ENCODE assay signal across 9 cellular contexts in genomic region chr1:212470059-212470458, GRCh38. TPM values are rescaled to one million over a fixed set of nuclear protein-coding genes. Genes with fewer than 3 reads are reported as not detected.
A peak's percentile ranks its signal among the peaks of the same experiment; 100 is the strongest.
DNase-seq lines count a peak whose midpoint lies in the region; ATAC-seq, FAIRE-seq and TF ChIP-seq lines count a peak whose summit lies in the region.
"Had no signal": no experiment of that assay in that cellular context is flagged by ENCODE, and none has a peak within 500 bp of the region (broad histone marks: within the 10 kb centered on the region; RNA-seq: fewer than 3 reads in every experiment).

No MANE protein-coding gene starts in this region.

- no peak for TF ChIP-seq EP300 in K562 (IDR thresholded peaks at IDR 0.05; ENCODE audit: low read length)

- H3K79me2 ChIP-seq in K562 (ENCODE audit: control insufficient read depth, insufficient read depth, low read length), result no peaks in the 10 kb centered on the region

- H3K4me1 ChIP-seq in K562 (replicated peaks in 1 of 2; ENCODE audit: control insufficient read depth in 2 of 2, insufficient read depth in 2 of 2, low read length in 2 of 2) (peaks cover 0 to 9% of the 10 kb centered on the region in 2 experiments; a peak in 3 of 5 replicates), skeletal muscle tissue (ENCODE audit: control insufficient read depth in 3 of 3, insufficient read depth in 3 of 3, low read length in 3 of 3) (peaks cover 9 to 11% (median 10%) of the 10 kb centered on the region in 3 donors)

- ATAC-seq in K562 (0 out of 3 replicates have a peak, but pooled peaks have one; percentile 25), GM21619 (IDR thresholded peaks at IDR 0.05; ENCODE audit: unreplicated experiment) (no peak)

- H3K4me2 ChIP-seq in K562 (ENCODE audit: insufficient read depth, low read length), result no peak overlapping the region; the same call in 1 of the 2 replicates

- DNase-seq in GOT3 (lab: John Stamatoyannopoulos, UW), result peak; percentile 77
- no peak for DNase-seq in K562 (ENCODE audit: extremely low read depth in 1 of 4, low spot score in 3 of 4)
- DNase-seq in hypothalamus (lab: John Stamatoyannopoulos, UW), result peak in 50 of 51 donors; percentile 16 to 95 (median 80)
- no peak for DNase-seq in NCI-H69 (lab: John Stamatoyannopoulos, UW)
- no peak for DNase-seq in 8988T
- DNase-seq in stimulated activated CD4-positive, alpha-beta T cell treated with anti-CD3 and anti-CD28 coated beads, Interleukin-12 subunit alpha, Interleukin-12 subunit beta, amount 100 ng/mL, for 4 hours, result no peak
- DNase-seq: endodermal cell had no signal

- WGBS in K562 (ENCODE audit: insufficient coverage, low coverage, missing lambda C conversion rate), result 8% methylated on average over 15 of the region's 15 CpGs

- H3K36me3 ChIP-seq in K562 (ENCODE audit: control insufficient read depth, insufficient read depth, low read length) (no peaks in the 10 kb centered on the region), skeletal muscle tissue (ENCODE audit: control insufficient read depth in 3 of 3, insufficient read depth in 3 of 3, low read length in 3 of 3) (no peaks in the 10 kb centered on the region)

- TF ChIP-seq POLR2A in K562 (conservative IDR thresholded peaks at IDR 0.05), result no peak

- no peak overlapping the region for H3K4me3 ChIP-seq in K562
- peak overlapping the region; percentile 2 to 52 (median 34) for H3K4me3 ChIP-seq in skeletal muscle tissue (ENCODE audit: low read length in 3 of 3)

- intact Hi-C loops in K562 (cut with micrococcal nuclease), result loop anchor here (10.0 kb wide), 1 partner anchor 445 kb away; no protein-coding TSS in a partner anchor

- TF ChIP-seq RAD21 in K562 (CRISPR knock-in tag; conservative IDR thresholded peaks at IDR 0.05 in 1 of 2, IDR thresholded peaks at IDR 0.05 in 1 of 2), result no peak

- H3K27me3 ChIP-seq in K562 (ENCODE audit: control insufficient read depth in 2 of 2, insufficient read depth in 2 of 2, low read length in 2 of 2) (peaks cover 13 to 40% of the 10 kb centered on the region in 2 experiments; a peak in 4 of 5 replicates), skeletal muscle tissue (ENCODE audit: control insufficient read depth in 3 of 3, insufficient read depth in 3 of 3, low read length in 3 of 3) (no peaks in the 10 kb centered on the region)

- POLR2A ChIA-PET in K562 (lab: Yijun Ruan, JAX), result interaction anchor here (0.6 to 1.3 kb wide), 5 partner anchors 14 to 432 kb away, joined by 3 to 4 read pairs (median 3); partner anchors contain the start of gene ATF3

- CTCF ChIA-PET in K562 (lab: Yijun Ruan, JAX; ENCODE audit: low intra/inter-chr PET ratio), result no interaction called here

- peak overlapping the region in 1 of 2 experiments; percentile 54; a peak in 2 of 4 replicates for H3K9ac ChIP-seq in K562 (ENCODE audit: insufficient read depth in 1 of 2, low read depth in 2 of 2, low read length in 2 of 2)
- H3K9ac ChIP-seq in skeletal muscle tissue (ENCODE audit: low read depth in 1 of 3, low read length in 3 of 3), result peak overlapping the region in 2 of 3 donors; percentile 70 to 76

- no peaks in the 10 kb centered on the region; the same call in 1 of the 2 replicates for H4K20me1 ChIP-seq in K562 (replicated peaks; ENCODE audit: control insufficient read depth, insufficient read depth, low read length)

- in situ Hi-C loops in K562 (cut with MboI), result no loop called here

- no peak for TF ChIP-seq CTCF in K562 (IDR thresholded peaks at IDR 0.05 in 2 of 3, conservative IDR thresholded peaks at IDR 0.05 in 1 of 3; ENCODE audit: insufficient read depth in 2 of 3, low read depth in 1 of 3, low read length in 3 of 3)

- no peaks in the 10 kb centered on the region for H3K9me1 ChIP-seq in K562 (ENCODE audit: control insufficient read depth, insufficient read depth, low read length)

- H3K27ac ChIP-seq in K562 (ENCODE audit: extremely low read depth, low read depth, low read length) (no peak overlapping the region), skeletal muscle tissue (ENCODE audit: low read depth, low read length) (peak overlapping the region; percentile 77)

- FAIRE-seq in K562 (lab: Jason Lieb, UNC), result no peak

- no TSS peak for BruUV-seq in K562 (replicated peaks; lab: Mats Ljungman, UMichigan)

- no peak overlapping the region for H2AFZ ChIP-seq in K562 (ENCODE audit: low read depth, low read length)

- H3K9me3 ChIP-seq in K562 (replicated peaks; ENCODE audit: control insufficient read depth, insufficient read depth, low read depth, low read length) (no peaks in the 10 kb centered on the region), skeletal muscle tissue (ENCODE audit: control insufficient read depth in 3 of 3, low read length in 3 of 3) (no peaks in the 10 kb centered on the region)

TF ChIP-seq in K562, 482 proteins besides CTCF, POLR2A, EP300 and RAD21 (continues in another document):
- no peak for TF ChIP-seq TAF1 (IDR thresholded peaks at IDR 0.05; ENCODE audit: control insufficient read depth, extremely low read depth, insufficient read depth, low read length, severe bottlenecking)
- no peak for TF ChIP-seq AFF4 (CRISPR knock-in tag; IDR thresholded peaks at IDR 0.05)
- TF ChIP-seq TBP (optimal IDR thresholded peaks at IDR 0.05; ENCODE audit: low read depth, low read length), result no peak

RNA-seq across cellular contexts. Expression of gene NENF, which starts 37.3 kb away (rescaled TPM):
- total RNA-seq in K562 (2011; cell fraction: chromatin; rRNA removed; ENCODE audit: low replicate concordance), result 18.4 and 30.9 TPM in 2 replicates
- total RNA-seq in K562 (2011; cell fraction: nucleolus; rRNA removed), result 52.2 and 53.7 TPM in 2 replicates
- total RNA-seq in K562 (2011; cell fraction: nucleoplasm; rRNA removed), result 47.9 and 75.6 TPM in 2 replicates
- total RNA-seq in K562 (2014; rRNA removed) (97.3 and 100 TPM in 2 replicates), K562 (2014; rRNA removed; fragmentation: Illumina TruSeq; extraction: Trizol) (62.9 and 72.8 TPM in 2 replicates), K562 (2015; rRNA removed; fragmentation: Illumina TruSeq; extraction: Trizol) (51.0 and 55.1 TPM in 2 replicates), K562 (2021) (74.0 and 74.4 TPM in 2 replicates), skeletal muscle tissue (88.2 TPM)
- polyA plus RNA-seq in K562 (2011; rRNA removed) (87.6 and 92.4 TPM in 2 replicates), K562 (2014; fragmentation: Illumina TruSeq; extraction: Trizol) (53.4 and 59.9 TPM in 2 replicates), K562 (2014; fragmentation: Nextera tagmentation; extraction: Ambion mirVana) (10 to 100 TPM in 1 of 2 experiments, 1 to 10 TPM in 1; 6.1 to 11.4 TPM), K562 (2014; rRNA removed) (89.2 and 95.7 TPM in 2 replicates)
- 66.7 and 98.8 TPM in 2 replicates for polyA plus RNA-seq in K562 (2011; cell fraction: cytosol; rRNA removed)
- 32.2 and 37.6 TPM in 2 replicates for polyA plus RNA-seq in K562 (2011; cell fraction: nucleus; rRNA removed)
- 70.5 and 73.8 TPM in 2 replicates for polyA plus RNA-seq in K562 (2012)
- polyA minus RNA-seq in K562 (2011; rRNA and poly(A)+ RNA removed), result 20.8 and 22.7 TPM in 2 replicates
- polyA minus RNA-seq in K562 (2011; cell fraction: cytosol; rRNA and poly(A)+ RNA removed), result 15.7 and 18.1 TPM in 2 replicates
- 4.0 and 9.8 TPM in 2 replicates for polyA minus RNA-seq in K562 (2011; cell fraction: nucleus; rRNA and poly(A)+ RNA removed)

RNA-seq across cellular contexts. Expression of gene PACC1, which starts 55.4 kb away (rescaled TPM):
- 20.1 and 37.7 TPM in 2 replicates for total RNA-seq in K562 (2011; cell fraction: chromatin; rRNA removed; ENCODE audit: low replicate concordance)
- 34.2 and 37.6 TPM in 2 replicates for total RNA-seq in K562 (2011; cell fraction: nucleolus; rRNA removed)
- 23.3 and 27.4 TPM in 2 replicates for total RNA-seq in K562 (2011; cell fraction: nucleoplasm; rRNA removed)
- 10.2 and 19.9 TPM in 2 replicates for total RNA-seq in K562 (2014; rRNA removed)
- total RNA-seq in K562 (2014; rRNA removed; fragmentation: Illumina TruSeq; extraction: Trizol), result 17.7 and 19.3 TPM in 2 replicates
- total RNA-seq in K562 (2015; rRNA removed; fragmentation: Illumina TruSeq; extraction: Trizol), result 16.4 and 17.9 TPM in 2 replicates
- total RNA-seq in K562 (2021), result 14.7 and 18.1 TPM in 2 replicates
- 17.3 and 22.0 TPM in 2 replicates for polyA plus RNA-seq in K562 (2011; rRNA removed)
- 23.6 and 25.5 TPM in 2 replicates for polyA plus RNA-seq in K562 (2011; cell fraction: cytosol; rRNA removed)
- 22.9 and 24.1 TPM in 2 replicates for polyA plus RNA-seq in K562 (2011; cell fraction: nucleus; rRNA removed)
- 7.3 and 12.3 TPM in 2 replicates for polyA plus RNA-seq in K562 (2012)
- polyA plus RNA-seq in K562 (2014; fragmentation: Illumina TruSeq; extraction: Trizol), result 13.1 and 14.9 TPM in 2 replicates
- polyA plus RNA-seq in K562 (2014; fragmentation: Nextera tagmentation; extraction: Ambion mirVana), result 10 to 100 TPM in 1 of 2 experiments, 1 to 10 TPM in 1; 7.1 to 10.6 TPM
- 14.3 and 15.3 TPM in 2 replicates for polyA plus RNA-seq in K562 (2014; rRNA removed)
- 21.0 and 27.3 TPM in 2 replicates for polyA minus RNA-seq in K562 (2011; rRNA and poly(A)+ RNA removed)
- 19.5 and 19.6 TPM in 2 replicates for polyA minus RNA-seq in K562 (2011; cell fraction: cytosol; rRNA and poly(A)+ RNA removed)
- polyA minus RNA-seq in K562 (2011; cell fraction: nucleus; rRNA and poly(A)+ RNA removed), result 23.6 and 30.5 TPM in 2 replicates
- total RNA-seq in skeletal muscle tissue, result 5.7 TPM

Comparison
In these comparisons a context has a peak if more than half of its experiments do, and no peak if none do; other contexts are left out.
1. DNase-seq: peak in GOT3 (single experiment) and hypothalamus (50 of 51); none in K562 (0 of 4), NCI-H69 (single experiment), 8988T (single experiment) and stimulated activated CD4-positive, alpha-beta T cell treated with anti-CD3 and anti-CD28 coated beads, Interleukin-12 subunit alpha, Interleukin-12 subunit beta, amount 100 ng/mL, for 4 hours (single experiment).